ENCODE assay signal across 13 cellular contexts in the genomic region with DNA sequence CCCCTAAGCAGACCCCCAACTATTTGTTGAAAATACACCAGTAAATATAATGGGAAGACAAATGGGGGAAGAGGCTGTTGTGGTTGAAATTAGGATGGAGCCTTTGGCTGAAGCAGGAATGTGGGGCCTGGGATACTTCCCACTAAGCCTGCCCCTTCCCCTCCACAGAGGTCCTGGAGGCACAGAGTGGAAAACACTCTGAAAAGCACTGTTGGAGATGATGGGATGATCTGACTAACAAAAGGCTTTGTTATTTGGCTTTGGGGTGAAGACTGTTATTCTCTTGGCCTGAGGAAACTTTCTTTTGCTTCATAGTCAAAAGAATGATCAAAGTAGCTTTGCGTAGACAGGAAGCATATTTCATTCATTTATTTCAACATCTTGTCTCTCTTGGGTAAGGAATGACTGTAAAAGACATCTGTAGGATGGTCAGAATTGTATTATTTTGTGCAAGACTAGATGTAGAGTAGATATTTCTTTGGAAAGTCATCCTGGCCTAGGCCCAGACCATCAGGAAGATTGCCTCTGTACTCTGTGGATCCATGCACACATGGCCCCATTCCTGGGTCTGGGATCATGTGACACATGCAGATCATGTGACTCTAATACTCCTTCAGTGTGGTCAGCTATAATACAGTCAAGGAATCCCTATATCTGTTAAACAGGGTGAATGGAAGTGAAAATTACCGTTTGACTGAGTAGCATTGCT.
DNase-seq lines count a peak whose midpoint lies in the region; ATAC-seq and TF ChIP-seq lines count a peak whose summit lies in the region.
"Had no signal": no experiment of that assay in that cellular context is flagged by ENCODE, and none has a peak within 500 bp of the region (broad histone marks: within the 10 kb centered on the region; RNA-seq: fewer than 3 reads in every experiment).

No MANE protein-coding gene starts in this region.

- H3K18ac ChIP-seq in H9 (ENCODE audit: insufficient read length, low read depth, low read length) = no peak overlapping the region

- no peaks in the 10 kb centered on the region for H3K9me3 ChIP-seq in CD4-positive, CD25-positive, alpha-beta regulatory T cell (ENCODE audit: control insufficient read depth in 2 of 2, low read length in 2 of 2)
- no peaks in the 10 kb centered on the region for H3K9me3 ChIP-seq in H9 (ENCODE audit: control insufficient read depth, low read depth, low read length)
- H3K9me3 ChIP-seq: suprapubic skin had no signal

- peaks cover 10 to 51% (median 31%) of the 10 kb centered on the region in 4 donors for H3K4me1 Mint-ChIP-seq in CD4-positive, CD25-positive, alpha-beta regulatory T cell
- H3K4me1 Mint-ChIP-seq in H9 (peaks cover 26 to 30% of the 10 kb centered on the region in 2 experiments), nephron progenitor cell (peaks cover 30% of the 10 kb centered on the region)

- no peak overlapping the region for H2BK15ac ChIP-seq in H9 (ENCODE audit: low read depth, low read length)

- H3K4me1 ChIP-seq in CD4-positive, CD25-positive, alpha-beta regulatory T cell (ENCODE audit: control insufficient read depth, insufficient read depth, low read length, poor library complexity, severe bottlenecking) = peaks cover 36% of the 10 kb centered on the region
- peaks cover 2% of the 10 kb centered on the region; the same call in 1 of the 2 replicates for H3K4me1 ChIP-seq in H9 (ENCODE audit: insufficient read depth, low read length)
- H3K4me1 ChIP-seq: foreskin keratinocyte had no signal

- ATAC-seq in CD4-positive, CD25-positive, alpha-beta regulatory T cell (ENCODE audit: low read depth in 2 of 2) = no peak
- no peak for ATAC-seq in GM21528 (IDR thresholded peaks at IDR 0.05; ENCODE audit: low FRiP score, unreplicated experiment)
- ATAC-seq in GM19395 (IDR thresholded peaks at IDR 0.05; ENCODE audit: unreplicated experiment) = no peak
- ATAC-seq in GM21526 (IDR thresholded peaks at IDR 0.05; ENCODE audit: low FRiP score, unreplicated experiment) = no peak

- no peak overlapping the region for H4K91ac ChIP-seq in H9 (ENCODE audit: insufficient read length, low read depth, low read length)

- WGBS in H9 (ENCODE audit: extremely low coverage, insufficient read length, low lambda C conversion rate) = no CpG with 5 or more reads among the region's 2 CpGs

- no peak overlapping the region for H2AFZ ChIP-seq in H9 (ENCODE audit: low read length)

- H3T11ph ChIP-seq in H9 (ENCODE audit: low read length) = no peak overlapping the region

- no peak overlapping the region for H2BK5ac ChIP-seq in H9 (ENCODE audit: insufficient read length, low read length)

- H3K27ac ChIP-seq in CD4-positive, CD25-positive, alpha-beta regulatory T cell (ENCODE audit: insufficient read depth, low read length, poor library complexity, severe bottlenecking) = peak overlapping the region; percentile 36
- H3K27ac ChIP-seq in H9 (ENCODE audit: insufficient read length, low read depth, low read length) = no peak overlapping the region
- H3K27ac ChIP-seq: foreskin keratinocyte, suprapubic skin had no signal

- H3K4me3 ChIP-seq in CD4-positive, CD25-positive, alpha-beta regulatory T cell (ENCODE audit: low read depth, low read length) = no peak overlapping the region
- H3K4me3 ChIP-seq in cardiac fibroblast (replicated peaks in 1 of 2; ENCODE audit: low read depth in 2 of 2, low read length in 2 of 2) = no peak overlapping the region
- H3K4me3 ChIP-seq: suprapubic skin had no signal

- H3K56ac ChIP-seq in H9 (ENCODE audit: insufficient read length, low read depth, low read length) = no peak overlapping the region

- H3K36me3 ChIP-seq in CD4-positive, CD25-positive, alpha-beta regulatory T cell (ENCODE audit: control insufficient read depth, insufficient read depth, low read length) = no peaks in the 10 kb centered on the region
- H3K36me3 ChIP-seq: suprapubic skin had no signal

- no peaks in the 10 kb centered on the region for H3K9me3 Mint-ChIP-seq in CD4-positive, CD25-positive, alpha-beta regulatory T cell
- no peaks in the 10 kb centered on the region for H3K9me3 Mint-ChIP-seq in H9
- H3K9me3 Mint-ChIP-seq in nephron progenitor cell = no peaks in the 10 kb centered on the region
- H3K9me3 Mint-ChIP-seq: naive B cell had no signal

- no peaks in the 10 kb centered on the region for H3K27me3 ChIP-seq in CD4-positive, CD25-positive, alpha-beta regulatory T cell (ENCODE audit: control insufficient read depth, insufficient read depth, low read length)
- H3K27me3 ChIP-seq in H9 (ENCODE audit: insufficient read depth, low read length) = no peaks in the 10 kb centered on the region
- H3K27me3 ChIP-seq: suprapubic skin had no signal

- no peak overlapping the region for H4K5ac ChIP-seq in H9 (ENCODE audit: insufficient read length, low read depth, low read length)

- H3K4me3 Mint-ChIP-seq in CD4-positive, CD25-positive, alpha-beta regulatory T cell = peak overlapping the region; percentile 7 to 21 (median 16)
- H3K4me3 Mint-ChIP-seq in H9 (no peak overlapping the region; a peak in 1 of 5 replicates), nephron progenitor cell (no peak overlapping the region)
- H3K4me3 Mint-ChIP-seq: naive B cell had no signal

- no peak overlapping the region for H3K4ac ChIP-seq in H9 (ENCODE audit: low read depth, low read length)

- no peak overlapping the region for H3K14ac ChIP-seq in H9 (ENCODE audit: insufficient read depth, low read length)

- no peak overlapping the region for H3K9ac ChIP-seq in H9 (ENCODE audit: extremely low read depth, insufficient read length, low read length)

- no peak overlapping the region for H4K8ac ChIP-seq in H9 (replicated peaks; ENCODE audit: insufficient read length, low read depth, low read length)

- peak overlapping the region; percentile 25 to 78 (median 76) for H3K27ac Mint-ChIP-seq in CD4-positive, CD25-positive, alpha-beta regulatory T cell
- H3K27ac Mint-ChIP-seq in H9 (peak overlapping the region; percentile 29 to 67 (median 45); a peak in 2 of 7 replicates), nephron progenitor cell (peak overlapping the region; percentile 77)

- H3K36me3 Mint-ChIP-seq in CD4-positive, CD25-positive, alpha-beta regulatory T cell = no peaks in the 10 kb centered on the region
- H3K36me3 Mint-ChIP-seq in H9 (ENCODE audit: insufficient read depth in 1 of 3, low read depth in 3 of 3) = no peaks in the 10 kb centered on the region
- peaks cover 10% of the 10 kb centered on the region for H3K36me3 Mint-ChIP-seq in nephron progenitor cell (ENCODE audit: low read depth)
- H3K36me3 Mint-ChIP-seq: naive B cell had no signal

- DNase-seq in CD4-positive, CD25-positive, alpha-beta regulatory T cell = no peak
- DNase-seq in H9 (no peak), cardiac fibroblast (ENCODE audit: low read depth in 2 of 2) (peak; percentile 11 to 47), nephron progenitor cell (no peak), NCI-H526 (lab: John Stamatoyannopoulos, UW) (no peak)
- DNase-seq: activated CD4-positive, alpha-beta T cell treated with anti-CD3 and anti-CD28 coated beads, Interleukin-2, amount 50 U/mL, for 48 hours; foreskin keratinocyte; GF-D8; naive B cell had no signal

- no peak overlapping the region for H2BK20ac ChIP-seq in H9 (ENCODE audit: low read depth, low read length, poor library complexity, severe bottlenecking)

- no peaks in the 10 kb centered on the region for H3K23me2 ChIP-seq in H9 (ENCODE audit: insufficient read length, low read depth, low read length, poor library complexity, severe bottlenecking)

- H3K79me2 ChIP-seq in H9 (ENCODE audit: insufficient read depth, low read length) = no peaks in the 10 kb centered on the region

- H3K4me2 ChIP-seq in H9 (ENCODE audit: insufficient read depth, insufficient read length, low read length) = no peak overlapping the region

- no peaks in the 10 kb centered on the region for H4K20me1 ChIP-seq in H9 (ENCODE audit: control insufficient read depth, insufficient read depth, insufficient read length)

- H3K27me3 Mint-ChIP-seq in CD4-positive, CD25-positive, alpha-beta regulatory T cell = no peaks in the 10 kb centered on the region
- H3K27me3 Mint-ChIP-seq in H9 (ENCODE audit: low read depth) = no peaks in the 10 kb centered on the region; the same call in 1 of the 2 replicates
- peaks cover 6% of the 10 kb centered on the region for H3K27me3 Mint-ChIP-seq in nephron progenitor cell (ENCODE audit: low read depth, poor library complexity)

- no peak overlapping the region for H2AK5ac ChIP-seq in H9 (ENCODE audit: insufficient read length, low read length)

- no peak overlapping the region for H2BK120ac ChIP-seq in H9 (ENCODE audit: low read depth, low read length, poor library complexity, severe bottlenecking)

- H3K79me1 ChIP-seq in H9 (ENCODE audit: insufficient read depth, low read depth, low read length, poor library complexity, severe bottlenecking) = no peaks in the 10 kb centered on the region

- H3K23ac ChIP-seq in H9 (ENCODE audit: insufficient read length, low read depth, low read length) = no peak overlapping the region

- TF ChIP-seq CTCF in H9 (conservative IDR thresholded peaks at IDR 0.05) (no peak), cardiac fibroblast (IDR thresholded peaks at IDR 0.05; ENCODE audit: low read depth, low read length) (no peak), nephron progenitor cell (IDR thresholded peaks at IDR 0.05) (no peak)

- H2BK12ac ChIP-seq in H9 (ENCODE audit: insufficient read length, low read depth, low read length) = no peak overlapping the region

Comparison
In these comparisons a context has a peak if more than half of its experiments do, and no peak if none do; other contexts are left out.
1. DNase-seq: peak in cardiac fibroblast (2 of 2); none in CD4-positive, CD25-positive, alpha-beta regulatory T cell (0 of 3), H9 (single experiment), nephron progenitor cell (single experiment) and NCI-H526 (0 of 2).
2. H3K4me3 Mint-ChIP-seq: peak in CD4-positive, CD25-positive, alpha-beta regulatory T cell (4 of 4); none in H9 (0 of 2) and nephron progenitor cell (single experiment).
3. Peak in every context shown above with its lines, with median percentiles within 50 percentile points of each other: H3K27ac Mint-ChIP-seq.